In the genomic region with DNA sequence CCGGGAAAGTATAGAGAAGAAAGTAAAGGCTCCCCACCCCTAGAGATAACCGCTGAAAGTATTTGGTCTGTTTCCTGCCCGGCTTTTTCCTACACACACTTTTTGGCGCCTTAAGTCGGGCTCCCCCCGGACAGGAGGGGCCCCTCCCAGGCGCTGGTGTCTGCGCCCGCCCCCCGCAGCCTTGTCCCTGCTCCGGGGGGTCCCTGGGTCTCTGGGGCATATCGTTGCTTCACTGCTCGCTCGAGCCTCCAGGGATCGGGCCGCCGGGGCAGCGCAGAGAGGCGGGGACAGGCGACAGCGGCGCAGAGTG, we compare ENCODE assay signal across 8 cellular contexts. TPM values are rescaled to one million over a fixed set of nuclear protein-coding genes. Genes with fewer than 3 reads are reported as not detected.
DNase-seq lines count a peak whose midpoint lies in the region; ATAC-seq and TF ChIP-seq lines count a peak whose summit lies in the region.

No MANE protein-coding gene starts in this region.

- no peaks in the 10 kb centered on the region for H3K27me3 ChIP-seq in CD4-positive, CD25-positive, alpha-beta regulatory T cell (ENCODE audit: control insufficient read depth, insufficient read depth, low read length)
- no peaks in the 10 kb centered on the region for H3K27me3 ChIP-seq in MG63

- no peaks in the 10 kb centered on the region for H3K9me3 ChIP-seq in CD4-positive, CD25-positive, alpha-beta regulatory T cell (ENCODE audit: control insufficient read depth in 2 of 2, low read length in 2 of 2)
- no peaks in the 10 kb centered on the region for H3K9me3 ChIP-seq in MG63

- H3K9me3 Mint-ChIP-seq in CD4-positive, CD25-positive, alpha-beta regulatory T cell = no peaks in the 10 kb centered on the region
- H3K9me3 Mint-ChIP-seq in chondrocyte (ENCODE audit: low read depth) = no peaks in the 10 kb centered on the region
- H3K9me3 Mint-ChIP-seq in nephron progenitor cell = no peaks in the 10 kb centered on the region

- H3K27ac Mint-ChIP-seq in CD4-positive, CD25-positive, alpha-beta regulatory T cell = no peak overlapping the region
- H3K27ac Mint-ChIP-seq in chondrocyte (ENCODE audit: unreplicated experiment) (no peak overlapping the region), nephron progenitor cell (no peak overlapping the region)

- H3K4me1 Mint-ChIP-seq in CD4-positive, CD25-positive, alpha-beta regulatory T cell = peaks cover 0 to 49% (median 12%) of the 10 kb centered on the region in 4 donors
- H3K4me1 Mint-ChIP-seq in chondrocyte (ENCODE audit: low read depth) (peaks cover 44% of the 10 kb centered on the region), nephron progenitor cell (peaks cover 29% of the 10 kb centered on the region)

- DNase-seq in CD4-positive, CD25-positive, alpha-beta regulatory T cell = peak in 1 of 3 donors; percentile 45
- DNase-seq in chondrocyte (ENCODE audit: low spot score) (no peak), nephron progenitor cell (no peak), MG63 (no peak), GDM1 (lab: John Stamatoyannopoulos, UW) (no peak), COLO829 (ENCODE audit: low spot score) (no peak)

- H3K4me3 ChIP-seq in CD4-positive, CD25-positive, alpha-beta regulatory T cell (ENCODE audit: low read depth, low read length) = no peak overlapping the region
- no peak overlapping the region for H3K4me3 ChIP-seq in MG63

- peaks cover 10% of the 10 kb centered on the region for H3K36me3 Mint-ChIP-seq in CD4-positive, CD25-positive, alpha-beta regulatory T cell
- peaks cover 6% of the 10 kb centered on the region for H3K36me3 Mint-ChIP-seq in chondrocyte (ENCODE audit: low read depth)
- H3K36me3 Mint-ChIP-seq in nephron progenitor cell (ENCODE audit: low read depth) = peaks cover 14% of the 10 kb centered on the region

- H3K27ac ChIP-seq in CD4-positive, CD25-positive, alpha-beta regulatory T cell (ENCODE audit: insufficient read depth, low read length, poor library complexity, severe bottlenecking) = no peak overlapping the region

- H3K27me3 Mint-ChIP-seq in CD4-positive, CD25-positive, alpha-beta regulatory T cell = peaks cover 37% of the 10 kb centered on the region
- H3K27me3 Mint-ChIP-seq in chondrocyte (ENCODE audit: low read depth) (no peaks in the 10 kb centered on the region), nephron progenitor cell (ENCODE audit: low read depth, poor library complexity) (peaks cover 65% of the 10 kb centered on the region)

- peaks cover 10% of the 10 kb centered on the region for H3K36me3 ChIP-seq in CD4-positive, CD25-positive, alpha-beta regulatory T cell (ENCODE audit: control insufficient read depth, insufficient read depth, low read length)
- H3K36me3 ChIP-seq in MG63 = peaks cover 20% of the 10 kb centered on the region

- peak overlapping the region; percentile 77 to 91 (median 84) for H3K4me3 Mint-ChIP-seq in CD4-positive, CD25-positive, alpha-beta regulatory T cell
- H3K4me3 Mint-ChIP-seq in chondrocyte (ENCODE audit: unreplicated experiment) (peak overlapping the region; percentile 36), nephron progenitor cell (peak overlapping the region; percentile 69)

- TF ChIP-seq CTCF in chondrocyte (IDR thresholded peaks at IDR 0.05) = no peak
- no peak for TF ChIP-seq CTCF in nephron progenitor cell (IDR thresholded peaks at IDR 0.05)

- peaks cover 52% of the 10 kb centered on the region for H3K4me1 ChIP-seq in CD4-positive, CD25-positive, alpha-beta regulatory T cell (ENCODE audit: control insufficient read depth, insufficient read depth, low read length, poor library complexity, severe bottlenecking)

- ATAC-seq in CD4-positive, CD25-positive, alpha-beta regulatory T cell (ENCODE audit: low read depth in 2 of 2) = peak in 1 of 2 donors; percentile 7
- ATAC-seq in HG03280 (IDR thresholded peaks at IDR 0.05; ENCODE audit: unreplicated experiment) = peak; percentile 2
- no peak for ATAC-seq in GM19463 (IDR thresholded peaks at IDR 0.05; ENCODE audit: unreplicated experiment)

RNA-seq across cellular contexts. Expression of gene CRACR2B, which starts 0.9 kb away (rescaled TPM):
- total RNA-seq in CD4-positive, CD25-positive, alpha-beta regulatory T cell = 1.2 TPM
- polyA plus RNA-seq in CD4-positive, CD25-positive, alpha-beta regulatory T cell = under 1 TPM in 3 of 4 donors, not detected in 1; 0.11 to 0.24 (median 0.18) TPM
- 0.57 to 5.0 TPM (median 1.4 TPM) in 3 replicates for total RNA-seq in chondrocyte
- not detected in 2 replicates for total RNA-seq in MG63 (2014; rRNA removed; shearing (Covaris generic); ENCODE audit: low replicate concordance)

RNA-seq across cellular contexts. Expression of gene CD151, which starts 6.0 kb away (rescaled TPM):
- 20.7 TPM for total RNA-seq in CD4-positive, CD25-positive, alpha-beta regulatory T cell
- 10 to 100 TPM in 2 of 4 donors, 1 to 10 TPM in 2; 5.5 to 15.9 (median 8.8) TPM for polyA plus RNA-seq in CD4-positive, CD25-positive, alpha-beta regulatory T cell
- 460 to 558 TPM (median 549 TPM) in 3 replicates for total RNA-seq in chondrocyte
- total RNA-seq in MG63 (2014; rRNA removed; shearing (Covaris generic); ENCODE audit: low replicate concordance) = 1,173 and 1,451 TPM in 2 replicates

RNA-seq across cellular contexts. Expression of gene PNPLA2, which starts 8.1 kb away (rescaled TPM):
- 195 TPM for total RNA-seq in CD4-positive, CD25-positive, alpha-beta regulatory T cell
- polyA plus RNA-seq in CD4-positive, CD25-positive, alpha-beta regulatory T cell = 10 to 100 TPM; 23.9 to 28.0 (median 24.6) TPM
- total RNA-seq in chondrocyte = 56.0 to 59.1 TPM (median 56.0 TPM) in 3 replicates
- 4.2 and 12.4 TPM in 2 replicates for total RNA-seq in MG63 (2014; rRNA removed; shearing (Covaris generic); ENCODE audit: low replicate concordance)

RNA-seq across cellular contexts. Expression of gene POLR2L, which starts 15.5 kb away (rescaled TPM):
- total RNA-seq in CD4-positive, CD25-positive, alpha-beta regulatory T cell = 43.1 TPM
- polyA plus RNA-seq in CD4-positive, CD25-positive, alpha-beta regulatory T cell = 100 to 1,000 TPM in 1 of 4 donors, 10 to 100 TPM in 3; 62.7 to 101 (median 75.3) TPM
- total RNA-seq in chondrocyte = 139 to 173 TPM (median 142 TPM) in 3 replicates
- 9.7 and 190 TPM in 2 replicates for total RNA-seq in MG63 (2014; rRNA removed; shearing (Covaris generic); ENCODE audit: low replicate concordance)

RNA-seq across cellular contexts. Expression of gene TSPAN4, which starts 15.9 kb away (rescaled TPM):
- total RNA-seq in CD4-positive, CD25-positive, alpha-beta regulatory T cell = 2.2 TPM
- polyA plus RNA-seq in CD4-positive, CD25-positive, alpha-beta regulatory T cell = 1 to 10 TPM; 1.2 to 1.7 (median 1.4) TPM
- 62.3 to 115 TPM (median 69.2 TPM) in 3 replicates for total RNA-seq in chondrocyte
- 222 and 399 TPM in 2 replicates for total RNA-seq in MG63 (2014; rRNA removed; shearing (Covaris generic); ENCODE audit: low replicate concordance)

Comparison
In these comparisons a context has a peak if more than half of its experiments do, and no peak if none do; other contexts are left out.
1. RNA of gene CD151, which starts 6.0 kb away (total RNA-seq): 1,173 to 1,451 TPM in MG63 and 460 to 558 TPM in chondrocyte; 20.7 TPM in CD4-positive, CD25-positive, alpha-beta regulatory T cell (single experiment); every median in the first group is over 10 times any median in the second.
2. Peak in every context shown above with its lines, with median percentiles within 50 percentile points of each other: H3K4me3 Mint-ChIP-seq.